In genomic region chr1:81703736-81704463, GRCh38 we compare ENCODE assay signal across 13 cellular contexts.
DNase-seq lines count a peak whose midpoint lies in the region; ATAC-seq and TF ChIP-seq lines count a peak whose summit lies in the region.
"Had no signal": no experiment of that assay in that cellular context is flagged by ENCODE, and none has a peak within 500 bp of the region (broad histone marks: within the 10 kb centered on the region; RNA-seq: fewer than 3 reads in every experiment).

No MANE protein-coding gene starts in this region.

- H3K79me2 ChIP-seq in PC-3 (ENCODE audit: low read length) = no peaks in the 10 kb centered on the region

- H3K9ac ChIP-seq in PC-3 (ENCODE audit: low read length) = peak overlapping the region; percentile 85

- H3K9me3 ChIP-seq in PC-3 (ENCODE audit: low read length) = no peaks in the 10 kb centered on the region
- H3K9me3 ChIP-seq: thyroid gland had no signal

- peak overlapping the region; percentile 97 for H3K27ac ChIP-seq in PC-3 (ENCODE audit: low read length)
- H3K27ac ChIP-seq: thyroid gland had no signal

- peak overlapping the region; percentile 83 for H3K27ac Mint-ChIP-seq in Calu3 (ENCODE audit: unreplicated experiment)

- peak overlapping the region; percentile 50 for H3K4me3 Mint-ChIP-seq in Calu3 (ENCODE audit: low read depth, unreplicated experiment)

- no peak for TF ChIP-seq CTCF in Calu3 (IDR thresholded peaks at IDR 0.05; ENCODE audit: unreplicated experiment)
- TF ChIP-seq CTCF in PC-3 (conservative IDR thresholded peaks at IDR 0.05; ENCODE audit: low read depth, low read length) = no peak

- no peaks in the 10 kb centered on the region for H3K36me3 ChIP-seq in PC-3 (ENCODE audit: low read depth, low read length)
- H3K36me3 ChIP-seq: thyroid gland had no signal

- ATAC-seq in PC-3 (peak; percentile 7; the same call in 1 of the 2 replicates), GM21381 (IDR thresholded peaks at IDR 0.05; ENCODE audit: unreplicated experiment) (no peak)

- H3K36me3 Mint-ChIP-seq in Calu3 (ENCODE audit: insufficient read depth, unreplicated experiment) = no peaks in the 10 kb centered on the region

- intact Hi-C loops in Calu3 (cut with micrococcal nuclease; ENCODE audit: unreplicated experiment) (loop anchor here (2.0 kb wide), 1 partner anchor 21 kb away; no protein-coding TSS in a partner anchor), PC-3 (cut with micrococcal nuclease) (loop anchor here (2.0 kb wide), 2 partner anchors 13 to 23 kb away; no protein-coding TSS in a partner anchor), head of caudate nucleus (cut with DNase I) (no loop called here)

- H3K9me2 ChIP-seq in PC-3 (replicated peaks; ENCODE audit: low read length) = no peaks in the 10 kb centered on the region

- POLR2A ChIA-PET in PC-3 (lab: Charles Lee; ENCODE audit: unreplicated experiment) = interaction anchor here (0.6 kb wide), 1 partner anchor 23 kb away, joined by 3 read pairs; no protein-coding TSS in a partner anchor

- no peaks in the 10 kb centered on the region for H3K27me3 Mint-ChIP-seq in Calu3 (ENCODE audit: unreplicated experiment)

- BruUV-seq in Calu3 (replicated peaks; lab: Mats Ljungman, UMichigan) (no TSS peak), PC-3 (replicated peaks; lab: Mats Ljungman, UMichigan) (no TSS peak)

- H3K4me1 ChIP-seq in PC-3 (ENCODE audit: insufficient read depth, low read length) = peaks cover 68% of the 10 kb centered on the region

- CTCF ChIA-PET in Calu3 (lab: Charles Lee) = no interaction called here
- CTCF ChIA-PET in PC-3 (lab: Charles Lee) = interaction anchor here (1.8 kb wide), 1 partner anchor 34 kb away, joined by 4 read pairs; no protein-coding TSS in a partner anchor

- peak overlapping the region; percentile 20; the same call in 1 of the 2 replicates for H2AFZ ChIP-seq in PC-3 (ENCODE audit: low read length)

- H4K20me1 ChIP-seq in PC-3 (ENCODE audit: low read length) = no peaks in the 10 kb centered on the region

- peak overlapping the region; percentile 80 for H3K4me2 ChIP-seq in PC-3 (ENCODE audit: low read length)

- H3K4me1 Mint-ChIP-seq in Calu3 (ENCODE audit: low read depth, unreplicated experiment) = peaks cover 66% of the 10 kb centered on the region

- no peaks in the 10 kb centered on the region for H3K9me3 Mint-ChIP-seq in Calu3 (ENCODE audit: low read depth, unreplicated experiment)

- peaks cover 9% of the 10 kb centered on the region for H3F3A ChIP-seq in PC-3 (ENCODE audit: low read length, unreplicated experiment)

- H3K4me3 ChIP-seq in PC-3 (ENCODE audit: low read length) = peak overlapping the region; percentile 50; the same call in 1 of the 2 replicates
- H3K4me3 ChIP-seq: thyroid gland had no signal

- no peak for DNase-seq in Calu3
- DNase-seq in PC-3 = peak; percentile 85
- peak; percentile 64 for DNase-seq in fibroblast of gingiva (ENCODE audit: low read depth)
- peak; percentile 27 for DNase-seq in non-pigmented ciliary epithelial cell (ENCODE audit: low read depth)
- no peak for DNase-seq in COLO829 (ENCODE audit: low spot score)
- DNase-seq in OCI-M1 (lab: John Stamatoyannopoulos, UW) = no peak
- no peak for DNase-seq in head of caudate nucleus
- DNase-seq: activated naive CD4-positive, alpha-beta T cell treated with anti-CD3 and anti-CD28 coated beads, Interleukin-2, amount 50 U/mL, for 16 hours; NCI-H187; NCI-H69; posterior cingulate gyrus; thyroid gland had no signal

- no peaks in the 10 kb centered on the region for H3K27me3 ChIP-seq in PC-3 (ENCODE audit: low read length)
- H3K27me3 ChIP-seq: thyroid gland had no signal

Comparison
In these comparisons a context has a peak if more than half of its experiments do, and no peak if none do; other contexts are left out.
1. DNase-seq: peak in PC-3 (single experiment), fibroblast of gingiva (single experiment) and non-pigmented ciliary epithelial cell (single experiment); none in Calu3 (single experiment), COLO829 (single experiment), OCI-M1 (single experiment) and head of caudate nucleus (0 of 42).